ENCODE assay signal across 8 cellular contexts in genomic region chr2:219104107-219105050, GRCh38. TPM values are rescaled to one million over a fixed set of nuclear protein-coding genes. Genes with fewer than 3 reads are reported as not detected.
DNase-seq lines count a peak whose midpoint lies in the region; TF ChIP-seq lines count a peak whose summit lies in the region.

No MANE protein-coding gene starts in this region.

- no peak overlapping the region for H3K27ac ChIP-seq in smooth muscle cell (ENCODE audit: low read depth)

- H3K27me3 ChIP-seq in smooth muscle cell (ENCODE audit: low read depth): no peaks in the 10 kb centered on the region

- H3K4me3 ChIP-seq in fibroblast of villous mesenchyme (ENCODE audit: low read depth, low read length) (no peak overlapping the region), smooth muscle cell (no peak overlapping the region)

- H3K9ac ChIP-seq in smooth muscle cell (ENCODE audit: low read depth): no peak overlapping the region

- peaks cover 9% of the 10 kb centered on the region for H4K20me1 ChIP-seq in smooth muscle cell (ENCODE audit: low read depth)

- WGBS in smooth muscle cell (ENCODE audit: low lambda C conversion rate): 52% methylated on average over 4 of the region's 4 CpGs

- H3K4me2 ChIP-seq in smooth muscle cell: no peak overlapping the region

- no peaks in the 10 kb centered on the region for H3K9me3 ChIP-seq in smooth muscle cell (replicated peaks; ENCODE audit: low read depth)

- DNase-seq in AG08396 (ENCODE audit: low spot score) (peak; percentile 32), GM10248 (ENCODE audit: extremely low spot score) (peak; percentile 69), SW480 (ENCODE audit: low spot score) (peak; percentile 67), fibroblast of villous mesenchyme (ENCODE audit: low read depth) (peak; percentile 26), smooth muscle cell (lab: John Stamatoyannopoulos, UW; ENCODE audit: unreplicated experiment) (no peak)
- DNase-seq in activated effector memory CD4-positive, alpha-beta T cell treated with Interleukin-2 at 50 U/mL for 16 hours: no peak
- DNase-seq in activated effector memory CD4-positive, alpha-beta T cell treated with anti-CD3 and anti-CD28 coated beads, Interleukin-2, amount 50 U/mL, for 16 hours: no peak

- CTCF ChIA-PET in GM10248 (lab: Yijun Ruan, JAX): interaction anchor here (0.6 to 5.5 kb wide), 37 partner anchors 8 to 257 kb away, joined by 3 to 77 read pairs (median 4); partner anchors contain the start of genes CDK5R2, CFAP65 and SLC23A3

- H3K79me2 ChIP-seq in smooth muscle cell (ENCODE audit: low read depth): no peaks in the 10 kb centered on the region

- no peaks in the 10 kb centered on the region for H3K4me1 ChIP-seq in smooth muscle cell (ENCODE audit: low read depth)

- no peak overlapping the region for H2AFZ ChIP-seq in smooth muscle cell (ENCODE audit: low read depth)

- no peaks in the 10 kb centered on the region for H3K36me3 ChIP-seq in smooth muscle cell (ENCODE audit: low read depth)

- TF ChIP-seq CTCF in GM10248 (IDR thresholded peaks at IDR 0.05; ENCODE audit: control extremely low read depth, extremely low read depth, low read depth, missing control alignments) (peak; percentile 31), LNCAP (IDR thresholded peaks at IDR 0.05) (peak; percentile 75), fibroblast of villous mesenchyme (IDR thresholded peaks at IDR 0.05; ENCODE audit: insufficient read depth, low read depth, low read length) (peak; percentile 95), smooth muscle cell (IDR thresholded peaks at IDR 0.05; ENCODE audit: borderline replicate concordance, insufficient read depth, poor library complexity, severe bottlenecking) (peak; percentile 62)

- POLR2A ChIA-PET in GM10248 (lab: Yijun Ruan, JAX): no interaction called here

- no peaks in the 10 kb centered on the region for H3F3A ChIP-seq in smooth muscle cell (ENCODE audit: low read depth)

RNA-seq across cellular contexts. Expression of gene IHH, which starts 43.7 kb away (rescaled TPM):
- total RNA-seq in fibroblast of villous mesenchyme: not detected in 2 replicates
- 0.09 TPM in 1 of 2 replicates, not detected in the other for total RNA-seq in smooth muscle cell
- polyA plus RNA-seq in smooth muscle cell: not detected in 2 replicates

RNA-seq across cellular contexts. Expression of gene NHEJ1, which starts 56.2 kb away (rescaled TPM):
- total RNA-seq in fibroblast of villous mesenchyme: 21.9 and 24.2 TPM in 2 replicates
- 6.0 and 13.6 TPM in 2 replicates for total RNA-seq in smooth muscle cell
- polyA plus RNA-seq in smooth muscle cell: 8.5 and 8.6 TPM in 2 replicates

Comparison
In these comparisons a context has a peak if more than half of its experiments do, and no peak if none do; other contexts are left out.
1. DNase-seq: peak in AG08396 (single experiment), GM10248 (single experiment), SW480 (single experiment) and fibroblast of villous mesenchyme (single experiment); none in smooth muscle cell (single experiment), activated effector memory CD4-positive, alpha-beta T cell treated with Interleukin-2 at 50 U/mL for 16 hours (single experiment) and activated effector memory CD4-positive, alpha-beta T cell treated with anti-CD3 and anti-CD28 coated beads, Interleukin-2, amount 50 U/mL, for 16 hours (single experiment).
2. CTCF ChIP-seq: peak in every context shown above with its lines; median percentile 95 in fibroblast of villous mesenchyme; 75 in LNCAP; 62 in smooth muscle cell; 31 in GM10248.